In genomic region chr1:193181526-193181925, GRCh38 we compare ENCODE assay signal across 1 cellular context.
TF ChIP-seq lines count a peak whose summit lies in the region.

No MANE protein-coding gene starts in this region.

TF ChIP-seq in neural cell, 6 proteins besides CTCF, POLR2A, EP300 and RAD21 (continued from another document):
- TF ChIP-seq REST (IDR thresholded peaks at IDR 0.05; ENCODE audit: borderline replicate concordance) (no peak), POLR2AphosphoS5 (IDR thresholded peaks at IDR 0.05) (no peak)
